18 cellular contexts compared by ENCODE assay signal in the genomic region with DNA sequence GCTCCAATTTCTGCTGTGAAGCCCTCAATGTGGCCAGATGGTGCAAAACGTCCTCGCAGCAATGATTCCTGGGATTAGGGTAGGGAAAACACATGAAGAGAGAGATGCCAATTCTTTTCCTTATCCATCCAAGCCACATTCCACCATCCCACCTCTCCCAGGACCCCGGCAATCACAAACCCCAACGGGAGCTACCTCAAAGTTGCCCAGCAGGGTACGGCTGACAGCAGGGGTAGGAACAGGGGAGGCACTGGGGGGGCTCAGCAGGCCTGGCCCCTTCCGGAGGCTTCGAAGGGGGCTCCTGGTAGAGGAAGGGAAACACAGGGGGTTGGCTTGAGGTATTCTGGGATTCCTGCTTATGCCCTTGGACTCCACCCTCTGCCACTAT. TPM values are rescaled to one million over a fixed set of nuclear protein-coding genes. Genes with fewer than 3 reads are reported as not detected.
DNase-seq lines count a peak whose midpoint lies in the region; ATAC-seq and TF ChIP-seq lines count a peak whose summit lies in the region.
"Had no signal": no experiment of that assay in that cellular context is flagged by ENCODE, and none has a peak within 500 bp of the region (broad histone marks: within the 10 kb centered on the region; RNA-seq: fewer than 3 reads in every experiment).

No MANE protein-coding gene starts in this region.

- TF ChIP-seq POLR2A in uterus (IDR thresholded peaks at IDR 0.05): no peak

- CTCF ChIA-PET in activated B cell treated with CpG ODN at 0.5 μM for 24 hours (lab: Charles Lee): interaction anchor here (1.2 to 2.1 kb wide), 2 partner anchors 10 to 27 kb away, joined by 3 to 6 read pairs; partner anchors contain the start of genes FANCG and PIGO

- ATAC-seq in activated B cell treated with CpG ODN at 0.5 μM for 24 hours (ENCODE audit: low read depth) (no peak), memory B cell (ENCODE audit: low read depth) (no peak)
- ATAC-seq: A549 had no signal

- H3K36me3 Mint-ChIP-seq in activated B cell treated with CpG ODN at 0.5 μM for 24 hours (ENCODE audit: low read depth): peaks cover 26% of the 10 kb centered on the region
- peaks cover 7% of the 10 kb centered on the region for H3K36me3 Mint-ChIP-seq in memory B cell

- H3K9me3 ChIP-seq in stomach smooth muscle (ENCODE audit: control insufficient read depth in 2 of 2, low read length in 2 of 2) (no peaks in the 10 kb centered on the region), uterus (no peaks in the 10 kb centered on the region)
- H3K9me3 ChIP-seq: A549, Peyer's patch had no signal

- TF ChIP-seq CTCF in GM13977 (IDR thresholded peaks at IDR 0.05; ENCODE audit: extremely low read depth, insufficient read depth, missing control alignments) (no peak), activated B cell treated with CpG ODN at 0.5 μM for 24 hours (IDR thresholded peaks at IDR 0.05) (no peak), uterus (IDR thresholded peaks at IDR 0.05) (no peak)

- intact Hi-C loops in activated B cell treated with CpG ODN at 0.5 μM for 24 hours (cut with micrococcal nuclease) (no loop called here), uterus (cut with DNase I; ENCODE audit: low total_unique reads) (no loop called here)

- H3K27me3 Mint-ChIP-seq in activated B cell treated with CpG ODN at 0.5 μM for 24 hours (no peaks in the 10 kb centered on the region), memory B cell (no peaks in the 10 kb centered on the region)
- H3K27me3 Mint-ChIP-seq: B cell had no signal

- in situ Hi-C loops in GM13977 (cut with MboI; ENCODE audit: low pct_unique_long_range_greater_than_20kb, low sequenced_read_pairs, unreplicated experiment): no loop called here

- peak overlapping the region; percentile 7 for H3K27ac Mint-ChIP-seq in activated B cell treated with CpG ODN at 0.5 μM for 24 hours
- H3K27ac Mint-ChIP-seq in memory B cell: peak overlapping the region; percentile 50
- H3K27ac Mint-ChIP-seq: B cell had no signal

- no peak overlapping the region for H3K9ac ChIP-seq in stomach smooth muscle (ENCODE audit: low read length in 2 of 2)

- H3K9me3 Mint-ChIP-seq in activated B cell treated with CpG ODN at 0.5 μM for 24 hours (no peaks in the 10 kb centered on the region), memory B cell (no peaks in the 10 kb centered on the region)

- H3K4me3 ChIP-seq in stomach smooth muscle (ENCODE audit: low read length in 2 of 2): no peak overlapping the region
- H3K4me3 ChIP-seq in uterus: no peak overlapping the region
- H3K4me3 ChIP-seq: A549, Peyer's patch had no signal

- H3K27me3 ChIP-seq in stomach smooth muscle (ENCODE audit: control insufficient read depth in 1 of 2, insufficient read depth in 2 of 2, low read length in 2 of 2): no peaks in the 10 kb centered on the region
- no peaks in the 10 kb centered on the region for H3K27me3 ChIP-seq in uterus
- H3K27me3 ChIP-seq: Peyer's patch had no signal

- peak; percentile 3 for DNase-seq in GM13977 (ENCODE audit: low spot score)
- DNase-seq in activated B cell treated with CpG ODN at 0.5 μM for 24 hours: no peak
- no peak for DNase-seq in memory B cell (ENCODE audit: low spot score in 2 of 2)
- no peak for DNase-seq in SHP77 treated with DMSO at 0.1 percent for 48 hours (lab: John Stamatoyannopoulos, UW)
- DNase-seq in NCI-H1694 (lab: John Stamatoyannopoulos, UW): no peak
- no peak for DNase-seq in uterus
- DNase-seq: DMS79, Karpas-422, NCI-H1694 treated with DMSO at 0.1 percent for 48 hours, NCI-H2081 treated with DMSO at 0.1 percent for 48 hours, NCI-H2171 treated with DMSO at 0.1 percent for 48 hours, NCI-H524 treated with DMSO at 0.1 percent for 48 hours, NCI-H82 had no signal

- H3K36me3 ChIP-seq in stomach smooth muscle (ENCODE audit: control insufficient read depth in 2 of 2, insufficient read depth in 2 of 2, low read length in 2 of 2) (peaks cover 14 to 35% of the 10 kb centered on the region in 2 donors), uterus (no peaks in the 10 kb centered on the region)

- peak overlapping the region; percentile 11 for H3K27ac ChIP-seq in stomach smooth muscle (ENCODE audit: low read length)
- no peak overlapping the region for H3K27ac ChIP-seq in uterus
- H3K27ac ChIP-seq: A549, Peyer's patch had no signal

- H3K4me3 Mint-ChIP-seq in activated B cell treated with CpG ODN at 0.5 μM for 24 hours (no peak overlapping the region), memory B cell (no peak overlapping the region)
- H3K4me3 Mint-ChIP-seq: B cell, CD14-positive monocyte had no signal

- H3K4me1 Mint-ChIP-seq in activated B cell treated with CpG ODN at 0.5 μM for 24 hours: peaks cover 37% of the 10 kb centered on the region
- peaks cover 29% of the 10 kb centered on the region for H3K4me1 Mint-ChIP-seq in memory B cell

- H3K4me1 ChIP-seq in stomach smooth muscle (ENCODE audit: control insufficient read depth, insufficient read depth, low read length) (peaks cover 43% of the 10 kb centered on the region), uterus (peaks cover 0 to 10% of the 10 kb centered on the region in 2 donors)

- POLR2A ChIA-PET in activated B cell treated with CpG ODN at 0.5 μM for 24 hours (lab: Charles Lee): interaction anchor here (1.1 to 1.8 kb wide), 3 partner anchors 24 to 34 kb away, joined by 3 to 4 read pairs (median 4); partner anchors contain the start of genes FANCG and VCP

RNA-seq across cellular contexts. Expression of gene STOML2, which starts 3.4 kb away (rescaled TPM):
- total RNA-seq in activated B cell treated with CpG ODN at 0.5 μM for 24 hours (108 and 113 TPM in 2 replicates), uterus (100 to 1,000 TPM in 1 of 4 donors, 10 to 100 TPM in 3; 58.4 to 107 (median 63.4) TPM)

RNA-seq across cellular contexts. Expression of gene ATOSB, which starts 9.3 kb away (rescaled TPM):
- total RNA-seq in activated B cell treated with CpG ODN at 0.5 μM for 24 hours: 6.8 and 7.2 TPM in 2 replicates
- 10 to 100 TPM in 1 of 4 donors, 1 to 10 TPM in 1, under 1 TPM in 2; 0.51 to 14.8 (median 4.1) TPM for total RNA-seq in uterus

RNA-seq across cellular contexts. Expression of gene PIGO, which starts 9.9 kb away (rescaled TPM):
- total RNA-seq in activated B cell treated with CpG ODN at 0.5 μM for 24 hours: 30.4 and 34.1 TPM in 2 replicates
- total RNA-seq in uterus: 10 to 100 TPM in 3 of 4 donors, 1 to 10 TPM in 1; 2.8 to 21.5 (median 14.6) TPM

RNA-seq across cellular contexts. Expression of gene FANCG, which starts 26.6 kb away (rescaled TPM):
- total RNA-seq in activated B cell treated with CpG ODN at 0.5 μM for 24 hours: 27.4 and 28.8 TPM in 2 replicates
- 10 to 100 TPM in 1 of 4 donors, 1 to 10 TPM in 3; 1.8 to 29.1 (median 8.3) TPM for total RNA-seq in uterus

RNA-seq across cellular contexts. Expression of gene VCP, which starts 33.9 kb away (rescaled TPM):
- total RNA-seq in activated B cell treated with CpG ODN at 0.5 μM for 24 hours (274 and 296 TPM in 2 replicates), uterus (100 to 1,000 TPM in 3 of 4 donors, 10 to 100 TPM in 1; 57.6 to 252 (median 174) TPM)
